10 cellular contexts compared by ENCODE assay signal in genomic region chr1:55064071-55064581, GRCh38. TPM values are rescaled to one million over a fixed set of nuclear protein-coding genes. Genes with fewer than 3 reads are reported as not detected.
A peak's percentile ranks its signal among the peaks of the same experiment; 100 is the strongest.
DNase-seq lines count a peak whose midpoint lies in the region; TF ChIP-seq lines count a peak whose summit lies in the region.
"Had no signal": no experiment of that assay in that cellular context is flagged by ENCODE, and none has a peak within 500 bp of the region (broad histone marks: within the 10 kb centered on the region; RNA-seq: fewer than 3 reads in every experiment).

No MANE protein-coding gene starts in this region.

- CTCF ChIA-PET in mammary epithelial cell (lab: Charles Lee; ENCODE audit: low non-redundant PET) = no interaction called here

- no peaks in the 10 kb centered on the region for H3K27me3 Mint-ChIP-seq in nephron progenitor cell (ENCODE audit: low read depth, poor library complexity)
- H3K27me3 Mint-ChIP-seq in activated CD4-positive, alpha-beta T cell treated with anti-CD3 and anti-CD28 coated beads, Interleukin-2, amount 10 ng/mL, durations not matched to agents 24 days and 14 days = no peaks in the 10 kb centered on the region

- TF ChIP-seq CTCF in GM12873 (IDR thresholded peaks at IDR 0.05; ENCODE audit: insufficient read depth, low read depth, low read length, missing control alignments) = peak; percentile 19
- TF ChIP-seq CTCF in mammary epithelial cell (conservative IDR thresholded peaks at IDR 0.05 in 1 of 2, IDR thresholded peaks at IDR 0.05 in 1 of 2; ENCODE audit: extremely low read depth in 1 of 2, insufficient read depth in 1 of 2, low read depth in 1 of 2, low read length in 2 of 2) = no peak
- peak; percentile 6 for TF ChIP-seq CTCF in nephron progenitor cell (IDR thresholded peaks at IDR 0.05)

- no peak overlapping the region for H3K4me3 ChIP-seq in mammary epithelial cell (replicated peaks in 1 of 3; ENCODE audit: insufficient read depth in 1 of 3, low read depth in 2 of 3, low read length in 3 of 3)

- H3K9me3 ChIP-seq in mammary epithelial cell (replicated peaks; ENCODE audit: insufficient read depth, low read length) = no peaks in the 10 kb centered on the region

- peaks cover 15% of the 10 kb centered on the region for H3K4me1 ChIP-seq in mammary epithelial cell (ENCODE audit: insufficient read depth, low read length)

- H3K27ac Mint-ChIP-seq in nephron progenitor cell = no peak overlapping the region
- H3K27ac Mint-ChIP-seq in activated CD4-positive, alpha-beta T cell treated with anti-CD3 and anti-CD28 coated beads, Interleukin-2, amount 10 ng/mL, durations not matched to agents 24 days and 14 days = no peak overlapping the region

- H3K79me2 ChIP-seq in mammary epithelial cell (ENCODE audit: insufficient read depth, low read length) = no peaks in the 10 kb centered on the region

- peaks cover 22% of the 10 kb centered on the region for H3K36me3 Mint-ChIP-seq in nephron progenitor cell (ENCODE audit: low read depth)
- H3K36me3 Mint-ChIP-seq in activated CD4-positive, alpha-beta T cell treated with anti-CD3 and anti-CD28 coated beads, Interleukin-2, amount 10 ng/mL, durations not matched to agents 24 days and 14 days (ENCODE audit: low read depth) = peaks cover 20% of the 10 kb centered on the region

- H3K4me2 ChIP-seq in mammary epithelial cell (ENCODE audit: insufficient read depth, low read depth, low read length) = no peak overlapping the region

- no peak overlapping the region for H3K4me3 Mint-ChIP-seq in nephron progenitor cell
- no peak overlapping the region for H3K4me3 Mint-ChIP-seq in activated CD4-positive, alpha-beta T cell treated with anti-CD3 and anti-CD28 coated beads, Interleukin-2, amount 10 ng/mL, durations not matched to agents 24 days and 14 days

- no peaks in the 10 kb centered on the region for H3K4me1 Mint-ChIP-seq in nephron progenitor cell
- peaks cover 12% of the 10 kb centered on the region for H3K4me1 Mint-ChIP-seq in activated CD4-positive, alpha-beta T cell treated with anti-CD3 and anti-CD28 coated beads, Interleukin-2, amount 10 ng/mL, durations not matched to agents 24 days and 14 days

- H3K9me3 Mint-ChIP-seq in nephron progenitor cell = no peaks in the 10 kb centered on the region
- no peaks in the 10 kb centered on the region for H3K9me3 Mint-ChIP-seq in activated CD4-positive, alpha-beta T cell treated with anti-CD3 and anti-CD28 coated beads, Interleukin-2, amount 10 ng/mL, durations not matched to agents 24 days and 14 days

- peak; percentile 75 for DNase-seq in M059J (ENCODE audit: low read depth)
- no peak for DNase-seq in mammary epithelial cell
- DNase-seq in nephron progenitor cell = no peak
- no peak for DNase-seq in occipital lobe (lab: John Stamatoyannopoulos, UW)
- DNase-seq in activated CD4-positive, alpha-beta T cell treated with anti-CD3 and anti-CD28 coated beads, Interleukin-2, amount 10 ng/mL, durations not matched to agents 24 days and 14 days = no peak
- no peak for DNase-seq in NK-92 treated with Interleukin-12 subunit alpha and Interleukin-12 subunit beta, amount 100 ng/mL, for 24 hours (lab: John Stamatoyannopoulos, UW)
- DNase-seq in midbrain (lab: John Stamatoyannopoulos, UW) = no peak
- DNase-seq: retina had no signal

- dilution Hi-C loops in mammary epithelial cell (cut with HindIII; ENCODE audit: low sequenced_read_pairs) = no loop called here

- H3K27ac ChIP-seq in mammary epithelial cell (ENCODE audit: insufficient read depth, low read depth, low read length) = no peak overlapping the region

- 29% methylated on average over 4 of the region's 12 CpGs for WGBS in mammary epithelial cell (ENCODE audit: low coverage, missing lambda C conversion rate)

- no peaks in the 10 kb centered on the region for H4K20me1 ChIP-seq in mammary epithelial cell (ENCODE audit: insufficient read depth, low read length)

- intact Hi-C loops in mammary epithelial cell (cut with micrococcal nuclease) = no loop called here
- intact Hi-C loops in activated CD4-positive, alpha-beta T cell treated with anti-CD3 and anti-CD28 coated beads, Interleukin-2, amount 10 ng/mL, durations not matched to agents 24 days and 14 days (cut with micrococcal nuclease) = no loop called here

- peaks cover 21% of the 10 kb centered on the region for H3K36me3 ChIP-seq in mammary epithelial cell (ENCODE audit: insufficient read depth, low read length)

- BruUV-seq in mammary epithelial cell (replicated peaks; lab: Mats Ljungman, UMichigan) = TSS peak; percentile 73

- no peak overlapping the region for H3K9ac ChIP-seq in mammary epithelial cell (ENCODE audit: insufficient read depth, low read length)

- in situ Hi-C loops in mammary epithelial cell (cut with MboI; ENCODE audit: low sequenced_read_pairs in 2 of 2) = no loop called here

- H3K27me3 ChIP-seq in mammary epithelial cell (ENCODE audit: insufficient read depth, low read length) = no peaks in the 10 kb centered on the region

- H2AFZ ChIP-seq in mammary epithelial cell (ENCODE audit: low read depth, low read length) = no peak overlapping the region

RNA-seq across cellular contexts. Expression of gene PCSK9, which starts 24.8 kb away (rescaled TPM):
- total RNA-seq in M059J (2014; rRNA removed; shearing (Covaris generic)) = 1.7 and 3.0 TPM in 2 replicates
- 10 to 100 TPM in 1 of 2 donors, under 1 TPM in 1; 0.67 to 75.0 TPM for total RNA-seq in mammary epithelial cell
- 52.1 TPM for polyA plus RNA-seq in mammary epithelial cell
- 39.9 TPM for polyA minus RNA-seq in mammary epithelial cell
- 4.1 TPM for total RNA-seq in occipital lobe
- total RNA-seq in activated CD4-positive, alpha-beta T cell treated with anti-CD3 and anti-CD28 coated beads, Interleukin-2, amount 10 ng/mL, durations not matched to agents 24 days and 14 days = not detected in 2 replicates
- total RNA-seq: T-helper 1 cell treated with Interleukin-12 subunit alpha and Interleukin-12 subunit beta and Interleukin-4 antibody, amounts not matched to agents 30 ng/mL and 1 ng/mL, for 36 hours had no signal

Comparison
In these comparisons a context has a peak if more than half of its experiments do, and no peak if none do; other contexts are left out.
1. CTCF ChIP-seq: peak in GM12873 (single experiment) and nephron progenitor cell (single experiment); none in mammary epithelial cell (0 of 2).